In genomic region chr18:12420831-12421421, GRCh38 we compare ENCODE assay signal across 8 cellular contexts. TPM values are rescaled to one million over a fixed set of nuclear protein-coding genes. Genes with fewer than 3 reads are reported as not detected.
DNase-seq lines count a peak whose midpoint lies in the region; ATAC-seq and TF ChIP-seq lines count a peak whose summit lies in the region.

No MANE protein-coding gene starts in this region.

- H3K9me3 ChIP-seq in CD4-positive, CD25-positive, alpha-beta regulatory T cell (ENCODE audit: control insufficient read depth in 2 of 2, low read length in 2 of 2): no peaks in the 10 kb centered on the region
- H3K9me3 ChIP-seq in HUES48 (ENCODE audit: control insufficient read depth, insufficient read depth, low read length) (no peaks in the 10 kb centered on the region), thymus (ENCODE audit: control insufficient read depth) (no peaks in the 10 kb centered on the region)

- peaks cover 0 to 1% (median 0%) of the 10 kb centered on the region in 7 donors for H3K9me3 Mint-ChIP-seq in CD4-positive, CD25-positive, alpha-beta regulatory T cell

- no peak overlapping the region for H3K4me3 ChIP-seq in CD4-positive, CD25-positive, alpha-beta regulatory T cell (ENCODE audit: low read depth, low read length)
- H3K4me3 ChIP-seq in HUES48 (ENCODE audit: low read depth, low read length) (peak overlapping the region; percentile 56; the same call in 1 of the 2 replicates), thymus (ENCODE audit: low read length) (peak overlapping the region; percentile 62)

- DNase-seq in CD4-positive, CD25-positive, alpha-beta regulatory T cell: no peak
- DNase-seq in hypothalamus (lab: John Stamatoyannopoulos, UW): peak in 27 of 51 donors; percentile 10 to 68 (median 31)
- no peak for DNase-seq in EL
- DNase-seq in GM19238 (ENCODE audit: insufficient read length, low spot score): no peak
- DNase-seq in HEK293T (ENCODE audit: extremely low spot score): no peak

- H3K4me1 ChIP-seq in CD4-positive, CD25-positive, alpha-beta regulatory T cell (ENCODE audit: control insufficient read depth, insufficient read depth, low read length, poor library complexity, severe bottlenecking): peaks cover 4% of the 10 kb centered on the region
- H3K4me1 ChIP-seq in HUES48 (ENCODE audit: control insufficient read depth, insufficient read depth, low read length) (peaks cover 11% of the 10 kb centered on the region), thymus (ENCODE audit: control insufficient read depth, insufficient read depth, low read length) (peaks cover 2% of the 10 kb centered on the region)

- no peak overlapping the region for H3K9ac ChIP-seq in HUES48 (ENCODE audit: low read depth, low read length)

- POLR2A ChIA-PET in HEK293T (lab: Yijun Ruan, JAX): no interaction called here

- no peak for TF ChIP-seq CTCF in VCaP (conservative IDR thresholded peaks at IDR 0.05)

- no peak for ATAC-seq in CD4-positive, CD25-positive, alpha-beta regulatory T cell (ENCODE audit: low read depth in 2 of 2)

- peaks cover 40% of the 10 kb centered on the region for H3K27me3 Mint-ChIP-seq in CD4-positive, CD25-positive, alpha-beta regulatory T cell

- H3K4me1 Mint-ChIP-seq in CD4-positive, CD25-positive, alpha-beta regulatory T cell: peaks cover 0 to 15% (median 2%) of the 10 kb centered on the region in 4 donors

- no peak overlapping the region for H3K27ac ChIP-seq in CD4-positive, CD25-positive, alpha-beta regulatory T cell (ENCODE audit: insufficient read depth, low read length, poor library complexity, severe bottlenecking)
- H3K27ac ChIP-seq in HUES48 (ENCODE audit: low read depth, low read length): no peak overlapping the region
- H3K27ac ChIP-seq in VCaP: peak overlapping the region; percentile 88
- H3K27ac ChIP-seq in thymus (ENCODE audit: low read depth): no peak overlapping the region

- WGBS in thymus: 13% methylated on average over 25 of the region's 25 CpGs

- H3K27me3 ChIP-seq in CD4-positive, CD25-positive, alpha-beta regulatory T cell (ENCODE audit: control insufficient read depth, insufficient read depth, low read length): peaks cover 5% of the 10 kb centered on the region
- H3K27me3 ChIP-seq in HUES48 (ENCODE audit: control insufficient read depth, insufficient read depth, low read length) (no peaks in the 10 kb centered on the region), thymus (ENCODE audit: control insufficient read depth, insufficient read depth) (no peaks in the 10 kb centered on the region)

- no peaks in the 10 kb centered on the region for H3K36me3 ChIP-seq in CD4-positive, CD25-positive, alpha-beta regulatory T cell (ENCODE audit: control insufficient read depth, insufficient read depth, low read length)
- H3K36me3 ChIP-seq in HUES48 (ENCODE audit: control insufficient read depth, insufficient read depth, low read length): peaks cover 4% of the 10 kb centered on the region; the same call in 1 of the 2 replicates
- H3K36me3 ChIP-seq in thymus (ENCODE audit: control insufficient read depth, insufficient read depth): peaks cover 3% of the 10 kb centered on the region

- H3K27ac Mint-ChIP-seq in CD4-positive, CD25-positive, alpha-beta regulatory T cell: no peak overlapping the region

- CTCF ChIA-PET in HEK293T (lab: Yijun Ruan, JAX): no interaction called here

- peak overlapping the region in 3 of 4 donors; percentile 68 to 83 (median 70) for H3K4me3 Mint-ChIP-seq in CD4-positive, CD25-positive, alpha-beta regulatory T cell

- peaks cover 3% of the 10 kb centered on the region for H3K36me3 Mint-ChIP-seq in CD4-positive, CD25-positive, alpha-beta regulatory T cell

TF ChIP-seq in HEK293T, 16 proteins besides CTCF, POLR2A, EP300 and RAD21:
- no peak for TF ChIP-seq FOXA1 (IDR thresholded peaks at IDR 0.05)
- TF ChIP-seq ARNT (IDR thresholded peaks at IDR 0.05): no peak

RNA-seq across cellular contexts. Expression of gene PRELID3A, which starts 13.2 kb away (rescaled TPM):
- not detected for total RNA-seq in CD4-positive, CD25-positive, alpha-beta regulatory T cell
- polyA plus RNA-seq in CD4-positive, CD25-positive, alpha-beta regulatory T cell: under 1 TPM in 1 of 4 donors, not detected in 3; 0.52 TPM
- 1.3 TPM for polyA plus RNA-seq in thymus

RNA-seq across cellular contexts. Expression of gene AFG3L2, which starts 43.9 kb away (rescaled TPM):
- total RNA-seq in CD4-positive, CD25-positive, alpha-beta regulatory T cell: 34.4 TPM
- 10 to 100 TPM; 20.0 to 24.2 (median 21.1) TPM for polyA plus RNA-seq in CD4-positive, CD25-positive, alpha-beta regulatory T cell
- 26.9 TPM for polyA plus RNA-seq in thymus

Comparison
In these comparisons a context has a peak if more than half of its experiments do, and no peak if none do; other contexts are left out.
1. DNase-seq: peak in hypothalamus (27 of 51); none in CD4-positive, CD25-positive, alpha-beta regulatory T cell (0 of 3), EL (single experiment), GM19238 (single experiment) and HEK293T (single experiment).